Comparison of ENCODE assay signal across 8 cellular contexts in genomic region chr12:45730842-45731336, GRCh38. TPM values are rescaled to one million over a fixed set of nuclear protein-coding genes. Genes with fewer than 3 reads are reported as not detected.
DNase-seq lines count a peak whose midpoint lies in the region; ATAC-seq, FAIRE-seq and TF ChIP-seq lines count a peak whose summit lies in the region.

No MANE protein-coding gene starts in this region.

- no peak for TF ChIP-seq CTCF in Loucy (conservative IDR thresholded peaks at IDR 0.05; ENCODE audit: low read length)
- no peak for TF ChIP-seq CTCF in D721Med (IDR thresholded peaks at IDR 0.05; ENCODE audit: insufficient read depth, missing control alignments)

- H3K9me3 ChIP-seq in Loucy (ENCODE audit: insufficient read depth, low read depth, low read length), result no peaks in the 10 kb centered on the region

- peak overlapping the region; percentile 89 for H3K4me3 Mint-ChIP-seq in activated T-cell treated with anti-CD3 and anti-CD28 coated beads, Interleukin-2, amount 50 U/mL, for 4 hours

- peaks cover 50% of the 10 kb centered on the region for H3K4me1 ChIP-seq in Loucy (ENCODE audit: insufficient read depth, low read length, poor library complexity, severe bottlenecking)

- H3K27me3 ChIP-seq in Loucy (ENCODE audit: insufficient read depth, low read length, poor library complexity, severe bottlenecking), result peaks cover 5% of the 10 kb centered on the region

- in situ Hi-C loops in G401 (cut with HindIII; ENCODE audit: low sequenced_read_pairs), result no loop called here

- H4K20me1 ChIP-seq in Loucy (ENCODE audit: insufficient read depth, low read length, poor library complexity, severe bottlenecking), result peaks cover 46% of the 10 kb centered on the region

- peak overlapping the region; percentile 98 for H3K9ac ChIP-seq in Loucy (ENCODE audit: low read depth, low read length, poor library complexity, severe bottlenecking)

- peaks cover 7% of the 10 kb centered on the region for H3K36me3 Mint-ChIP-seq in activated T-cell treated with anti-CD3 and anti-CD28 coated beads, Interleukin-2, amount 50 U/mL, for 4 hours (ENCODE audit: insufficient read depth)

- H3K36me3 ChIP-seq in Loucy (ENCODE audit: insufficient read depth, low read length), result no peaks in the 10 kb centered on the region

- H3F3A ChIP-seq in Loucy (ENCODE audit: low read depth), result peaks cover 12% of the 10 kb centered on the region

- ATAC-seq in activated T-cell treated with anti-CD3 and anti-CD28 coated beads, Interleukin-2, amount 50 U/mL, for 4 hours, result no peak
- ATAC-seq in GM21390 (IDR thresholded peaks at IDR 0.05; ENCODE audit: unreplicated experiment) (no peak), HG03439 (IDR thresholded peaks at IDR 0.05; ENCODE audit: unreplicated experiment) (no peak)

- peak overlapping the region; percentile 95 for H3K4me2 ChIP-seq in Loucy (ENCODE audit: low read depth, low read length, poor library complexity, severe bottlenecking)

- no peaks in the 10 kb centered on the region for H3K27me3 Mint-ChIP-seq in activated T-cell treated with anti-CD3 and anti-CD28 coated beads, Interleukin-2, amount 50 U/mL, for 4 hours (ENCODE audit: low read depth)

- no peaks in the 10 kb centered on the region for H3K9me2 ChIP-seq in Loucy (replicated peaks; ENCODE audit: low read depth, low read length)

- peak overlapping the region; percentile 49; the same call in 1 of the 2 replicates for H2AFZ ChIP-seq in Loucy (ENCODE audit: low read length)

- DNase-seq in G401 (ENCODE audit: low spot score), result peak; percentile 32
- DNase-seq in activated T-cell treated with anti-CD3 and anti-CD28 coated beads, Interleukin-2, amount 50 U/mL, for 4 hours, result no peak
- peak; percentile 43 for DNase-seq in globus pallidus (ENCODE audit: low spot score)
- DNase-seq in renal cortical epithelial cell (ENCODE audit: low read depth), result peak; percentile 25
- DNase-seq in D721Med (ENCODE audit: insufficient read length, low spot score), result no peak

- H3K9me3 Mint-ChIP-seq in activated T-cell treated with anti-CD3 and anti-CD28 coated beads, Interleukin-2, amount 50 U/mL, for 4 hours, result no peaks in the 10 kb centered on the region

- peaks cover 35% of the 10 kb centered on the region for H3K4me1 Mint-ChIP-seq in activated T-cell treated with anti-CD3 and anti-CD28 coated beads, Interleukin-2, amount 50 U/mL, for 4 hours (ENCODE audit: low read depth)

- FAIRE-seq in D721Med (lab: Jason Lieb, UNC), result no peak

- H3K4me3 ChIP-seq in Loucy (ENCODE audit: low read length, poor library complexity, severe bottlenecking), result peak overlapping the region; percentile 84

- H3K79me2 ChIP-seq in Loucy (ENCODE audit: insufficient read depth, low read length), result peaks cover 69% of the 10 kb centered on the region

RNA-seq across cellular contexts. Expression of gene ARID2, which starts 1.4 kb away (rescaled TPM):
- 17.5 and 29.8 TPM in 2 replicates for total RNA-seq in G401 (2014; rRNA removed; shearing (Covaris generic))
- 10 to 100 TPM; 19.6 to 21.2 (median 20.0) TPM for total RNA-seq in activated T-cell treated with anti-CD3 and anti-CD28 coated beads, Interleukin-2, amount 50 U/mL, for 4 hours
- total RNA-seq in renal cortical epithelial cell, result 11.1 and 41.8 TPM in 2 replicates

Comparison
In these comparisons a context has a peak if more than half of its experiments do, and no peak if none do; other contexts are left out.
1. DNase-seq: peak in G401 (single experiment), globus pallidus (single experiment) and renal cortical epithelial cell (single experiment); none in activated T-cell treated with anti-CD3 and anti-CD28 coated beads, Interleukin-2, amount 50 U/mL, for 4 hours (single experiment) and D721Med (single experiment).